In the genomic region with DNA sequence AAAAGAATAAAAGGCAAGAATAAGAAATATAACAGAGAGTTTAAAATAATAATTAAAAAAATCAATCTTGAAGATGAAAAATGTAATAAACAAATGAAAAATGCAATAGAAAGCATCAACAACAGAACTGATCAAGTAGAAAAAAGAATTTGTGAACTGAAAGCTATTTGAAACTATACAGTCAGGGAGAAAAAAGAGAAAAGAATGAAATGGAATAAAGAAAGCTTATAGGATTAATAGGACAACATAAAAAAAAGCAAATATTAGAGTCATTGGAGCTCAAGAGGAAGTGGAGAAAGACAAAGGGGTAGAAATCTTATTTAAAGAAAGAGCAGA, we compare ENCODE assay signal across 13 cellular contexts.
DNase-seq lines count a peak whose midpoint lies in the region; ATAC-seq, FAIRE-seq and TF ChIP-seq lines count a peak whose summit lies in the region.
"Had no signal": no experiment of that assay in that cellular context is flagged by ENCODE, and none has a peak within 500 bp of the region (broad histone marks: within the 10 kb centered on the region; RNA-seq: fewer than 3 reads in every experiment).

No MANE protein-coding gene starts in this region.

- no peak overlapping the region for H3K27ac ChIP-seq in K562 (ENCODE audit: extremely low read depth, low read depth, low read length)

- peaks cover 9% of the 10 kb centered on the region for H3K9me3 Mint-ChIP-seq in activated naive CD4-positive, alpha-beta T cell treated with anti-CD3 and anti-CD28 coated beads, Interleukin-2, amount 50 U/mL, for 24 hours
- peaks cover 0 to 18% of the 10 kb centered on the region in 2 donors for H3K9me3 Mint-ChIP-seq in activated naive CD4-positive, alpha-beta T cell treated with anti-CD3 and anti-CD28 coated beads, Interleukin-2, amount 50 U/mL, for 72 hours

- no peaks in the 10 kb centered on the region for H3K36me3 ChIP-seq in K562 (ENCODE audit: control insufficient read depth, insufficient read depth, low read length)

- no peaks in the 10 kb centered on the region for H3K27me3 Mint-ChIP-seq in activated naive CD4-positive, alpha-beta T cell treated with anti-CD3 and anti-CD28 coated beads, Interleukin-2, amount 50 U/mL, for 24 hours
- H3K27me3 Mint-ChIP-seq: CD4-positive, alpha-beta memory T cell had no signal

- TF ChIP-seq POLR2A in K562 (conservative IDR thresholded peaks at IDR 0.05) = no peak

- H3K4me3 ChIP-seq in K562 = no peak overlapping the region
- H3K4me3 ChIP-seq: GM23338 had no signal

- H3K4me2 ChIP-seq in K562 (ENCODE audit: insufficient read depth, low read length) = no peak overlapping the region
- H3K4me2 ChIP-seq: GM23338 had no signal

- no peak overlapping the region for H2AFZ ChIP-seq in K562 (ENCODE audit: low read depth, low read length)
- H2AFZ ChIP-seq: GM23338 had no signal

- POLR2A ChIA-PET in K562 (lab: Yijun Ruan, JAX) = interaction anchor here (0.9 kb wide), 1 partner anchor 13 kb away, joined by 4 read pairs; no protein-coding TSS in a partner anchor

- TF ChIP-seq EP300 in K562 (IDR thresholded peaks at IDR 0.05; ENCODE audit: low read length) = no peak

- peaks cover 9% of the 10 kb centered on the region for H3K36me3 Mint-ChIP-seq in activated naive CD4-positive, alpha-beta T cell treated with anti-CD3 and anti-CD28 coated beads, Interleukin-2, amount 50 U/mL, for 24 hours
- peaks cover 0 to 9% of the 10 kb centered on the region in 2 donors for H3K36me3 Mint-ChIP-seq in activated naive CD4-positive, alpha-beta T cell treated with anti-CD3 and anti-CD28 coated beads, Interleukin-2, amount 50 U/mL, for 72 hours

- no peaks in the 10 kb centered on the region for H3K79me2 ChIP-seq in K562 (ENCODE audit: control insufficient read depth, insufficient read depth, low read length)

- no peak for FAIRE-seq in K562 (lab: Jason Lieb, UNC)
- FAIRE-seq in endometrium (lab: Jason Lieb, UNC) = peak; percentile 33

- H3K9ac ChIP-seq in K562 (ENCODE audit: insufficient read depth in 1 of 2, low read depth in 2 of 2, low read length in 2 of 2) = no peak overlapping the region

- no peak for TF ChIP-seq RAD21 in K562 (CRISPR knock-in tag; conservative IDR thresholded peaks at IDR 0.05 in 1 of 2, IDR thresholded peaks at IDR 0.05 in 1 of 2)

- DNase-seq in activated naive CD4-positive, alpha-beta T cell treated with anti-CD3 and anti-CD28 coated beads, Interleukin-2, amount 50 U/mL, for 72 hours (ENCODE audit: low spot score in 2 of 2) = no peak
- no peak for DNase-seq in K562 (ENCODE audit: extremely low read depth in 1 of 4, low spot score in 3 of 4)
- no peak for DNase-seq in SW 1271 (lab: John Stamatoyannopoulos, UW)
- DNase-seq in LoVo (ENCODE audit: low spot score) = no peak
- DNase-seq: C1 segment of cervical spinal cord, DMS79 treated with DMSO at 0.1 percent for 48 hours, GF-D8, HFFc6 had no signal

- no peak overlapping the region for H3K4me3 Mint-ChIP-seq in activated naive CD4-positive, alpha-beta T cell treated with anti-CD3 and anti-CD28 coated beads, Interleukin-2, amount 50 U/mL, for 24 hours
- H3K4me3 Mint-ChIP-seq: CD4-positive, alpha-beta memory T cell; GM23338; H9; HFFc6 had no signal

- no peak for TF ChIP-seq CTCF in K562 (IDR thresholded peaks at IDR 0.05 in 2 of 3, conservative IDR thresholded peaks at IDR 0.05 in 1 of 3; ENCODE audit: insufficient read depth in 2 of 3, low read depth in 1 of 3, low read length in 3 of 3)

- no TSS peak for BruUV-seq in K562 (replicated peaks; lab: Mats Ljungman, UMichigan)

- H3K9me3 ChIP-seq in K562 (replicated peaks; ENCODE audit: control insufficient read depth, insufficient read depth, low read depth, low read length) = peaks cover 2% of the 10 kb centered on the region; the same call in 1 of the 2 replicates

- ATAC-seq in activated naive CD4-positive, alpha-beta T cell treated with anti-CD3 and anti-CD28 coated beads, Interleukin-2, amount 50 U/mL, for 72 hours = no peak
- ATAC-seq in K562 = no peak

- in situ Hi-C loops in K562 (cut with MboI) = no loop called here

- CTCF ChIA-PET in K562 (lab: Yijun Ruan, JAX; ENCODE audit: low intra/inter-chr PET ratio) = no interaction called here

- H3K4me1 ChIP-seq in K562 (replicated peaks in 1 of 2; ENCODE audit: control insufficient read depth in 2 of 2, insufficient read depth in 2 of 2, low read length in 2 of 2) = no peaks in the 10 kb centered on the region

- H3K4me1 Mint-ChIP-seq in activated naive CD4-positive, alpha-beta T cell treated with anti-CD3 and anti-CD28 coated beads, Interleukin-2, amount 50 U/mL, for 24 hours = peaks cover 15% of the 10 kb centered on the region
- H3K4me1 Mint-ChIP-seq: GM23338, H9 had no signal

- H3K9me1 ChIP-seq in K562 (ENCODE audit: control insufficient read depth, insufficient read depth, low read length) = no peaks in the 10 kb centered on the region

- peak overlapping the region; percentile 8 for H3K27ac Mint-ChIP-seq in activated naive CD4-positive, alpha-beta T cell treated with anti-CD3 and anti-CD28 coated beads, Interleukin-2, amount 50 U/mL, for 24 hours
- no peak overlapping the region for H3K27ac Mint-ChIP-seq in activated naive CD4-positive, alpha-beta T cell treated with anti-CD3 and anti-CD28 coated beads, Interleukin-2, amount 50 U/mL, for 72 hours
- H3K27ac Mint-ChIP-seq: CD4-positive, alpha-beta memory T cell; GM23338; H9; HFFc6 had no signal

- no peaks in the 10 kb centered on the region for H4K20me1 ChIP-seq in K562 (replicated peaks; ENCODE audit: control insufficient read depth, insufficient read depth, low read length)

- intact Hi-C loops in K562 (cut with micrococcal nuclease) = no loop called here

- no peaks in the 10 kb centered on the region for H3K27me3 ChIP-seq in K562 (ENCODE audit: control insufficient read depth in 2 of 2, insufficient read depth in 2 of 2, low read length in 2 of 2)

TF ChIP-seq in K562, 482 proteins besides CTCF, POLR2A, EP300 and RAD21:
- no peak for TF ChIP-seq KDM2B (CRISPR knock-in tag; IDR thresholded peaks at IDR 0.05)
- TF ChIP-seq, protein P1, sequence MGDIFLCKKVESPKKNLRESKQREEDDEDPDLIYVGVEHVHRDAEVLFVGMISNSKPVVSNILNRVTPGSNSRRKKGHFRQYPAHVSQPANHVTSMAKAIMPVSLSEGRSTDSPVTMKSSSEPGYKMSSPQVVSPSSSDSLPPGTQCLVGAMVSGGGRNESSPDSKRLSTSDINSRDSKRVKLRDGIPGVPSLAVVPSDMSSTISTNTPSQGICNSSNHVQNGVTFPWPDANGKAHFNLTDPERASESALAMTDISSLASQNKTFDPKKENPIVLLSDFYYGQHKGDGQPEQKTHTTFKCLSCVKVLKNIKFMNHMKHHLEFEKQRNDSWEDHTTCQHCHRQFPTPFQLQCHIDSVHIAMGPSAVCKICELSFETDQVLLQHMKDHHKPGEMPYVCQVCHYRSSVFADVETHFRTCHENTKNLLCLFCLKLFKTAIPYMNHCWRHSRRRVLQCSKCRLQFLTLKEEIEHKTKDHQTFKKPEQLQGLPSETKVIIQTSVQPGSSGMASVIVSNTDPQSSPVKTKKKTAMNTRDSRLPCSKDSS (IDR thresholded peaks at IDR 0.05; ENCODE audit: low read depth, partially characterized antibody) = peak; percentile 70
- no peak for TF ChIP-seq HNRNPL (IDR thresholded peaks at IDR 0.05; ENCODE audit: low read depth, low read length)
- TF ChIP-seq ZNF174 (CRISPR knock-in tag; IDR thresholded peaks at IDR 0.05) = no peak
- TF ChIP-seq, protein P2, sequence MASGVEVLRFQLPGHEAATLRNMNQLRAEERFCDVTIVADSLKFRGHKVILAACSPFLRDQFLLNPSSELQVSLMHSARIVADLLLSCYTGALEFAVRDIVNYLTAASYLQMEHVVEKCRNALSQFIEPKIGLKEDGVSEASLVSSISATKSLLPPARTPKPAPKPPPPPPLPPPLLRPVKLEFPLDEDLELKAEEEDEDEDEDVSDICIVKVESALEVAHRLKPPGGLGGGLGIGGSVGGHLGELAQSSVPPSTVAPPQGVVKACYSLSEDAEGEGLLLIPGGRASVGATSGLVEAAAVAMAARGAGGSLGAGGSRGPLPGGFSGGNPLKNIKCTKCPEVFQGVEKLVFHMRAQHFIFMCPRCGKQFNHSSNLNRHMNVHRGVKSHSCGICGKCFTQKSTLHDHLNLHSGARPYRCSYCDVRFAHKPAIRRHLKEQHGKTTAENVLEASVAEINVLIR (CRISPR knock-in tag; IDR thresholded peaks at IDR 0.05) = no peak
- TF ChIP-seq CHCHD3 (CRISPR knock-in tag; IDR thresholded peaks at IDR 0.05) = no peak
- TF ChIP-seq ZFP30 (CRISPR knock-in tag; IDR thresholded peaks at IDR 0.05; ENCODE audit: borderline replicate concordance) = no peak
- peak; percentile 75; the same call in 1 of the 2 replicates for TF ChIP-seq TRIM28 (IDR thresholded peaks at IDR 0.05)
- no peak for TF ChIP-seq SIN3B (IDR thresholded peaks at IDR 0.05; ENCODE audit: low read depth)
- TF ChIP-seq NBN (IDR thresholded peaks at IDR 0.05; ENCODE audit: low read depth) = no peak
- TF ChIP-seq ZNF133 (CRISPR knock-in tag; IDR thresholded peaks at IDR 0.05) = no peak
- TF ChIP-seq NFE2 (IDR thresholded peaks at IDR 0.05; ENCODE audit: low read depth) = no peak
- TF ChIP-seq ZNF785 (CRISPR knock-in tag; IDR thresholded peaks at IDR 0.05) = no peak
- TF ChIP-seq, protein P3, sequence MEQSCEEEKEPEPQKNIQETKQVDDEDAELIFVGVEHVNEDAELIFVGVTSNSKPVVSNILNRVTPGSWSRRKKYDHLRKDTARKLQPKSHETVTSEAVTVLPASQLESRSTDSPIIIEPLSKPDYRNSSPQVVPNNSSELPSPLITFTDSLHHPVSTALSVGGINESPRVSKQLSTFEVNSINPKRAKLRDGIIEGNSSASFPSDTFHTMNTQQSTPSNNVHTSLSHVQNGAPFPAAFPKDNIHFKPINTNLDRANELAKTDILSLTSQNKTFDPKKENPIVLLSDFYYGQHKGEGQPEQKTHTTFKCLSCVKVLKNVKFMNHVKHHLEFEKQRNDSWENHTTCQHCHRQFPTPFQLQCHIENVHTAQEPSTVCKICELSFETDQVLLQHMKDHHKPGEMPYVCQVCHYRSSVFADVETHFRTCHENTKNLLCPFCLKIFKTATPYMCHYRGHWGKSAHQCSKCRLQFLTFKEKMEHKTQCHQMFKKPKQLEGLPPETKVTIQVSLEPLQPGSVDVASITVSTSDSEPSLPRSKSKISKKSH (CRISPR knock-in tag; IDR thresholded peaks at IDR 0.05) = peak; percentile 74; the same call in 1 of the 2 replicates
- TF ChIP-seq SMARCE1 (IDR thresholded peaks at IDR 0.05) = no peak
